12 cellular contexts compared by ENCODE assay signal in genomic region chr2:109721626-109722025, GRCh38.
"Had no signal": no experiment of that assay in that cellular context is flagged by ENCODE, and none has a peak within 500 bp of the region (broad histone marks: within the 10 kb centered on the region; RNA-seq: fewer than 3 reads in every experiment).

No MANE protein-coding gene starts in this region.

- H3K27me3 ChIP-seq: SJCRH30, tibial artery had no signal

- H3K36me3 ChIP-seq: SJCRH30, tibial artery had no signal

- H3K4me3 ChIP-seq: coronary artery, SJCRH30, smooth muscle cell, tibial artery had no signal

- H3K9me3 Mint-ChIP-seq: activated CD4-positive, alpha-beta memory T cell treated with anti-CD3 and anti-CD28 coated beads for 36 hours; activated naive CD8-positive, alpha-beta T cell treated with anti-CD3 and anti-CD28 coated beads, Interleukin-2, amount 50 U/mL, for 24 hours; activated T-helper 1 cell treated with anti-CD3 and anti-CD28 coated beads, Interleukin-12 subunit alpha, Interleukin-12 subunit beta, Interleukin-2, Interleukin-4 antibody, amounts not matched to agents 30 ng/mL and 10 ng/mL and 1 ng/mL, durations not matched to agents 14 hours and 24 hours and 36 hours had no signal

- DNase-seq: activated CD4-positive, alpha-beta memory T cell treated with anti-CD3 and anti-CD28 coated beads for 36 hours; activated naive CD4-positive, alpha-beta T cell treated with Interleukin-2 at 50 U/mL for 16 hours; activated naive CD8-positive, alpha-beta T cell treated with anti-CD3 and anti-CD28 coated beads, Interleukin-2, amount 50 U/mL, for 24 hours; caudate nucleus; effector CD8-positive, alpha-beta T cell; nephron progenitor cell; SJCRH30 had no signal

- H3K27ac Mint-ChIP-seq: activated CD4-positive, alpha-beta memory T cell treated with anti-CD3 and anti-CD28 coated beads for 36 hours; activated naive CD8-positive, alpha-beta T cell treated with anti-CD3 and anti-CD28 coated beads, Interleukin-2, amount 50 U/mL, for 24 hours; activated T-helper 1 cell treated with anti-CD3 and anti-CD28 coated beads, Interleukin-12 subunit alpha, Interleukin-12 subunit beta, Interleukin-2, Interleukin-4 antibody, amounts not matched to agents 30 ng/mL and 10 ng/mL and 1 ng/mL, durations not matched to agents 14 hours and 24 hours and 36 hours; memory B cell had no signal

- H3K36me3 Mint-ChIP-seq: activated CD4-positive, alpha-beta memory T cell treated with anti-CD3 and anti-CD28 coated beads for 36 hours; memory B cell had no signal

- H3K4me1 Mint-ChIP-seq: activated naive CD8-positive, alpha-beta T cell treated with anti-CD3 and anti-CD28 coated beads, Interleukin-2, amount 50 U/mL, for 24 hours; memory B cell had no signal

- H3K9me3 ChIP-seq: SJCRH30, tibial artery had no signal

- H3K27me3 Mint-ChIP-seq: memory B cell had no signal

- H3K27ac ChIP-seq: coronary artery, SJCRH30, tibial artery had no signal

- H3K4me3 Mint-ChIP-seq: activated CD4-positive, alpha-beta memory T cell treated with anti-CD3 and anti-CD28 coated beads for 36 hours; activated naive CD8-positive, alpha-beta T cell treated with anti-CD3 and anti-CD28 coated beads, Interleukin-2, amount 50 U/mL, for 24 hours; activated T-helper 1 cell treated with anti-CD3 and anti-CD28 coated beads, Interleukin-12 subunit alpha, Interleukin-12 subunit beta, Interleukin-2, Interleukin-4 antibody, amounts not matched to agents 30 ng/mL and 10 ng/mL and 1 ng/mL, durations not matched to agents 14 hours and 24 hours and 36 hours; memory B cell; nephron progenitor cell had no signal

- H3K4me1 ChIP-seq: SJCRH30 had no signal
